ENCODE assay signal across 11 cellular contexts in genomic region chr2:44802409-44803099, GRCh38.
DNase-seq lines count a peak whose midpoint lies in the region; ATAC-seq and TF ChIP-seq lines count a peak whose summit lies in the region.
"Had no signal": no experiment of that assay in that cellular context is flagged by ENCODE, and none has a peak within 500 bp of the region (broad histone marks: within the 10 kb centered on the region; RNA-seq: fewer than 3 reads in every experiment).

No MANE protein-coding gene starts in this region.

- TF ChIP-seq CTCF in Calu3 (IDR thresholded peaks at IDR 0.05; ENCODE audit: unreplicated experiment), result no peak
- no peak for TF ChIP-seq CTCF in endothelial cell (IDR thresholded peaks at IDR 0.05; ENCODE audit: unreplicated experiment)
- no peak for TF ChIP-seq CTCF in neural crest cell (conservative IDR thresholded peaks at IDR 0.05)

- DNase-seq in Calu3 (no peak), endothelial cell (ENCODE audit: low spot score) (peak; percentile 43), neural crest cell (ENCODE audit: low read depth, low spot score) (no peak), NCI-H128 (lab: John Stamatoyannopoulos, UW; ENCODE audit: unreplicated experiment) (no peak), substantia nigra (lab: John Stamatoyannopoulos, UW) (no peak)
- DNase-seq: activated CD4-positive, alpha-beta T cell treated with anti-CD3 and anti-CD28 coated beads, Interleukin-2, amount 50 U/mL, for 1 hour; central memory CD4-positive, alpha-beta T cell; NCI-H1092 had no signal

- H3K4me1 Mint-ChIP-seq in Calu3 (ENCODE audit: low read depth, unreplicated experiment) (peaks cover 8% of the 10 kb centered on the region), IgD-negative memory B cell (peaks cover 8 to 29% (median 15%) of the 10 kb centered on the region in 3 donors), endothelial cell (ENCODE audit: unreplicated experiment) (peaks cover 27% of the 10 kb centered on the region), neural crest cell (peaks cover 12% of the 10 kb centered on the region)

- CTCF ChIA-PET in Calu3 (lab: Charles Lee), result no interaction called here

- no peak for ATAC-seq in HG03457 (IDR thresholded peaks at IDR 0.05; ENCODE audit: unreplicated experiment)
- ATAC-seq in GM21717 (IDR thresholded peaks at IDR 0.05; ENCODE audit: unreplicated experiment), result no peak

- H3K27me3 Mint-ChIP-seq in Calu3 (ENCODE audit: unreplicated experiment) (peaks cover 100% of the 10 kb centered on the region), IgD-negative memory B cell (peaks cover 79% of the 10 kb centered on the region), endothelial cell (ENCODE audit: unreplicated experiment) (peaks cover 12% of the 10 kb centered on the region), neural crest cell (ENCODE audit: low read depth) (peaks cover 100% of the 10 kb centered on the region)

- H3K9me3 Mint-ChIP-seq in Calu3 (ENCODE audit: low read depth, unreplicated experiment) (no peaks in the 10 kb centered on the region), IgD-negative memory B cell (peaks cover 0 to 2% (median 0%) of the 10 kb centered on the region in 3 donors), endothelial cell (ENCODE audit: unreplicated experiment) (no peaks in the 10 kb centered on the region), neural crest cell (no peaks in the 10 kb centered on the region)

- no peaks in the 10 kb centered on the region for H3K36me3 Mint-ChIP-seq in Calu3 (ENCODE audit: insufficient read depth, unreplicated experiment)
- H3K36me3 Mint-ChIP-seq in IgD-negative memory B cell, result peaks cover 2% of the 10 kb centered on the region
- H3K36me3 Mint-ChIP-seq in endothelial cell (ENCODE audit: low read depth, unreplicated experiment), result no peaks in the 10 kb centered on the region
- no peaks in the 10 kb centered on the region for H3K36me3 Mint-ChIP-seq in neural crest cell (ENCODE audit: low read depth)

- no peak overlapping the region for H3K27ac ChIP-seq in substantia nigra (ENCODE audit: low read depth, low read length, poor library complexity, severe bottlenecking)

- H3K4me3 Mint-ChIP-seq in Calu3 (ENCODE audit: low read depth, unreplicated experiment), result peak overlapping the region; percentile 42
- peak overlapping the region; percentile 72 to 84 (median 78) for H3K4me3 Mint-ChIP-seq in IgD-negative memory B cell
- H3K4me3 Mint-ChIP-seq in endothelial cell (ENCODE audit: unreplicated experiment), result peak overlapping the region; percentile 85
- H3K4me3 Mint-ChIP-seq in neural crest cell, result peak overlapping the region; percentile 56

- intact Hi-C loops in Calu3 (cut with micrococcal nuclease; ENCODE audit: unreplicated experiment), result no loop called here

- no TSS peak for BruUV-seq in Calu3 (replicated peaks; lab: Mats Ljungman, UMichigan)

- H3K27ac Mint-ChIP-seq in Calu3 (ENCODE audit: unreplicated experiment) (no peak overlapping the region), IgD-negative memory B cell (no peak overlapping the region), endothelial cell (ENCODE audit: unreplicated experiment) (peak overlapping the region; percentile 83), neural crest cell (ENCODE audit: unreplicated experiment) (no peak overlapping the region)
